36 cellular contexts compared by ENCODE assay signal in genomic region chr5:138272681-138273080, GRCh38. TPM values are rescaled to one million over a fixed set of nuclear protein-coding genes. Genes with fewer than 3 reads are reported as not detected.
"Had no signal": no experiment of that assay in that cellular context is flagged by ENCODE, and none has a peak within 500 bp of the region (broad histone marks: within the 10 kb centered on the region; RNA-seq: fewer than 3 reads in every experiment).

No MANE protein-coding gene starts in this region.

- H3K27ac Mint-ChIP-seq: activated CD4-positive, alpha-beta memory T cell treated with anti-CD3 and anti-CD28 coated beads for 36 hours; activated CD4-positive, alpha-beta T cell treated with anti-CD3 and anti-CD28 coated beads for 36 hours; activated CD4-positive, alpha-beta T cell treated with anti-CD3 and anti-CD28 coated beads, Interleukin-2, amount 10 ng/mL, durations not matched to agents 24 days and 14 days; activated CD8-positive, alpha-beta memory T cell treated with anti-CD3 and anti-CD28 coated beads, Interleukin-2, amount 10 ng/mL, durations not matched to agents 7 days and 5 days; activated CD8-positive, alpha-beta T cell treated with anti-CD3 and anti-CD28 coated beads, Interleukin-2, amount 10 ng/mL, durations not matched to agents 7 days and 5 days; activated naive CD4-positive, alpha-beta T cell treated with anti-CD3 and anti-CD28 coated beads for 36 hours; activated naive CD4-positive, alpha-beta T cell treated with anti-CD3 and anti-CD28 coated beads, Interleukin-2, amount 50 U/mL, for 24 hours; activated naive CD8-positive, alpha-beta T cell treated with anti-CD3 and anti-CD28 coated beads for 36 hours; activated naive CD8-positive, alpha-beta T cell treated with anti-CD3 and anti-CD28 coated beads, Interleukin-2, amount 50 U/mL, for 24 hours; activated T-helper 1 cell treated with anti-CD3 and anti-CD28 coated beads, Interleukin-12 subunit alpha, Interleukin-12 subunit beta, Interleukin-2, Interleukin-4 antibody, amounts not matched to agents 30 ng/mL and 10 ng/mL and 1 ng/mL, durations not matched to agents 14 hours and 24 hours and 36 hours; activated T-helper 2 cell treated with anti-CD3 and anti-CD28 coated beads, Interferon-gamma antibody, Interleukin-2, Interleukin-4, amounts not matched to agents 10 μg/mL and 5 μg/mL and 100 μg/mL, durations not matched to agents 14 hours and 24 hours and 36 hours; brain had no signal

- DNase-seq: activated CD4-positive, alpha-beta memory T cell treated with anti-CD3 and anti-CD28 coated beads for 36 hours; activated CD4-positive, alpha-beta T cell treated with anti-CD3 and anti-CD28 coated beads for 36 hours; activated CD4-positive, alpha-beta T cell treated with anti-CD3 and anti-CD28 coated beads, Interleukin-2, amount 10 ng/mL, durations not matched to agents 24 days and 14 days; activated CD4-positive, CD25-positive, alpha-beta regulatory T cell; activated CD4-positive, CD25-positive, alpha-beta regulatory T cell treated with anti-CD3 and anti-CD28 coated beads, Interleukin-2, amount 50 U/mL, for 72 hours; activated CD8-positive, alpha-beta memory T cell treated with anti-CD3 and anti-CD28 coated beads, Interleukin-2, amount 10 ng/mL, durations not matched to agents 7 days and 5 days; activated CD8-positive, alpha-beta memory T cell treated with anti-CD3 and anti-CD28 coated beads, Interleukin-2, amount 50 U/mL, for 4 hours; activated CD8-positive, alpha-beta T cell treated with anti-CD3 and anti-CD28 coated beads, Interleukin-2, amount 10 ng/mL, durations not matched to agents 7 days and 5 days; activated effector memory CD4-positive, alpha-beta T cell treated with anti-CD3 and anti-CD28 coated beads, Interleukin-2, amount 50 U/mL, for 16 hours; activated naive CD4-positive, alpha-beta T cell treated with anti-CD3 and anti-CD28 coated beads for 36 hours; activated naive CD8-positive, alpha-beta T cell treated with anti-CD3 and anti-CD28 coated beads for 36 hours; activated naive CD8-positive, alpha-beta T cell treated with anti-CD3 and anti-CD28 coated beads, Interleukin-2, amount 50 U/mL, for 24 hours; activated T-cell treated with anti-CD3 and anti-CD28 coated beads, Interleukin-2, amount 50 U/mL, for 1 hour; activated T-cell treated with anti-CD3 and anti-CD28 coated beads, Interleukin-2, amount 50 U/mL, for 48 hours; adrenal gland; central memory CD4-positive, alpha-beta T cell; cerebellar nuclear complex; colonic mucosa; effector CD8-positive, alpha-beta T cell; esophagus squamous epithelium; foreskin melanocyte; T-helper 2 cell had no signal

- H3K4me3 Mint-ChIP-seq: activated CD4-positive, alpha-beta memory T cell treated with anti-CD3 and anti-CD28 coated beads for 36 hours; activated CD4-positive, alpha-beta T cell treated with anti-CD3 and anti-CD28 coated beads for 36 hours; activated CD4-positive, alpha-beta T cell treated with anti-CD3 and anti-CD28 coated beads, Interleukin-2, amount 10 ng/mL, durations not matched to agents 24 days and 14 days; activated CD8-positive, alpha-beta memory T cell treated with anti-CD3 and anti-CD28 coated beads, Interleukin-2, amount 10 ng/mL, durations not matched to agents 7 days and 5 days; activated CD8-positive, alpha-beta T cell treated with anti-CD3 and anti-CD28 coated beads, Interleukin-2, amount 10 ng/mL, durations not matched to agents 7 days and 5 days; activated naive CD4-positive, alpha-beta T cell treated with anti-CD3 and anti-CD28 coated beads for 36 hours; activated naive CD8-positive, alpha-beta T cell treated with anti-CD3 and anti-CD28 coated beads for 36 hours; activated naive CD8-positive, alpha-beta T cell treated with anti-CD3 and anti-CD28 coated beads, Interleukin-2, amount 50 U/mL, for 24 hours; activated T-helper 1 cell treated with anti-CD3 and anti-CD28 coated beads, Interleukin-12 subunit alpha, Interleukin-12 subunit beta, Interleukin-2, Interleukin-4 antibody, amounts not matched to agents 30 ng/mL and 10 ng/mL and 1 ng/mL, durations not matched to agents 14 hours and 24 hours and 36 hours had no signal

- ATAC-seq: activated CD4-positive, alpha-beta T cell treated with anti-CD3 and anti-CD28 coated beads for 36 hours; activated CD8-positive, alpha-beta memory T cell treated with anti-CD3 and anti-CD28 coated beads, Interleukin-2, amount 10 ng/mL, durations not matched to agents 7 days and 5 days; activated CD8-positive, alpha-beta T cell treated with anti-CD3 and anti-CD28 coated beads, Interleukin-2, amount 10 ng/mL, durations not matched to agents 7 days and 5 days; activated naive CD8-positive, alpha-beta T cell treated with anti-CD3 and anti-CD28 coated beads, Interleukin-2, amount 50 U/mL, for 24 hours; gastroesophageal sphincter had no signal

- H3K9me3 Mint-ChIP-seq: activated CD4-positive, alpha-beta memory T cell treated with anti-CD3 and anti-CD28 coated beads for 36 hours; activated CD4-positive, alpha-beta T cell treated with anti-CD3 and anti-CD28 coated beads, Interleukin-2, amount 10 ng/mL, durations not matched to agents 24 days and 14 days; activated naive CD4-positive, alpha-beta T cell treated with anti-CD3 and anti-CD28 coated beads for 36 hours; activated naive CD4-positive, alpha-beta T cell treated with anti-CD3 and anti-CD28 coated beads, Interleukin-2, amount 50 U/mL, for 24 hours; activated naive CD8-positive, alpha-beta T cell treated with anti-CD3 and anti-CD28 coated beads for 36 hours; activated naive CD8-positive, alpha-beta T cell treated with anti-CD3 and anti-CD28 coated beads, Interleukin-2, amount 50 U/mL, for 24 hours; activated T-helper 1 cell treated with anti-CD3 and anti-CD28 coated beads, Interleukin-12 subunit alpha, Interleukin-12 subunit beta, Interleukin-2, Interleukin-4 antibody, amounts not matched to agents 30 ng/mL and 10 ng/mL and 1 ng/mL, durations not matched to agents 14 hours and 24 hours and 36 hours; activated T-helper 2 cell treated with anti-CD3 and anti-CD28 coated beads, Interferon-gamma antibody, Interleukin-2, Interleukin-4, amounts not matched to agents 10 μg/mL and 5 μg/mL and 100 μg/mL, durations not matched to agents 14 hours and 24 hours and 36 hours had no signal

- H3K27ac ChIP-seq: adrenal gland, ascending aorta, breast epithelium, cardiac muscle cell, colonic mucosa, epithelial cell of prostate, esophagus squamous epithelium, gastroesophageal sphincter had no signal

- H3K4me1 ChIP-seq: ascending aorta, breast epithelium, colonic mucosa had no signal

- H3K9me3 ChIP-seq: adrenal gland, ascending aorta, breast epithelium, colonic mucosa, esophagus squamous epithelium, gastroesophageal sphincter had no signal

- H3K36me3 Mint-ChIP-seq: activated CD4-positive, alpha-beta memory T cell treated with anti-CD3 and anti-CD28 coated beads for 36 hours; activated CD8-positive, alpha-beta memory T cell treated with anti-CD3 and anti-CD28 coated beads, Interleukin-2, amount 10 ng/mL, durations not matched to agents 7 days and 5 days; activated naive CD4-positive, alpha-beta T cell treated with anti-CD3 and anti-CD28 coated beads, Interleukin-2, amount 50 U/mL, for 24 hours; activated naive CD8-positive, alpha-beta T cell treated with anti-CD3 and anti-CD28 coated beads for 36 hours; brain had no signal

- H3K27me3 ChIP-seq: ascending aorta had no signal

- H3K36me3 ChIP-seq: adrenal gland, ascending aorta, breast epithelium, cardiac muscle cell, colonic mucosa, esophagus squamous epithelium, gastroesophageal sphincter had no signal

- H3K4me3 ChIP-seq: adrenal gland, ascending aorta, breast epithelium, cardiac muscle cell, colonic mucosa, esophagus squamous epithelium, gastroesophageal sphincter had no signal

RNA-seq across cellular contexts. Expression of gene GFRA3, which starts 1.7 kb away (rescaled TPM):
- total RNA-seq: activated CD4-positive, alpha-beta T cell treated with anti-CD3 and anti-CD28 coated beads, Interleukin-2, amount 10 ng/mL, durations not matched to agents 24 days and 14 days; activated naive CD4-positive, alpha-beta T cell treated with anti-CD3 and anti-CD28 coated beads for 36 hours; ascending aorta; breast epithelium; dermis microvascular lymphatic vessel endothelial cell; endothelial cell of umbilical vein; fibroblast of lung; fibroblast of villous mesenchyme; glomerular endothelial cell had no signal

RNA-seq across cellular contexts. Expression of gene CDC25C, which starts 58.9 kb away (rescaled TPM):
- total RNA-seq: ascending aorta had no signal
